Comparison of ENCODE assay signal across 1 cellular context in the genomic region with DNA sequence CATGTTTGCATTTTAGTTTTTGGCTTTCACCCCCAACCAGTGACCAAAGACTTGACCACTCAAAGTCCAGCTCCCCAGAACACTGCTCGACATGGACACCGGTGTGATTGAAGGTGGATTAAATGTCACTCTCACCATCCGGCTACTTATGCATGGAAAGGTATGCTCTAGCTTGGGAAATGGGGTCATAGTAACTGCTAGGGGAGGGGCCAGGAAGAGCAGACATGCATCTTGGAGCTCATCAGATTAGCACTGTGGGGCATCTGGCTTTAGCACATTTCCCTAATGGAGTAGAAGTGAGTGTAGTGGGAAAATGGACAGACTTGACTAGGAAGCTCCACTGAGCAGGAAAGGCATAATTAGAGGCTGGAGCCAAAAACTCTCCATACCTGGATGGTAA.
TF ChIP-seq lines count a peak whose summit lies in the region.

No MANE protein-coding gene starts in this region.

TF ChIP-seq in endothelial cell of umbilical vein, 7 proteins besides CTCF, POLR2A, EP300 and RAD21:
- TF ChIP-seq JUN (IDR thresholded peaks at IDR 0.05; ENCODE audit: borderline replicate concordance, insufficient read depth, insufficient read length, low read depth) (no peak), MYC (IDR thresholded peaks at IDR 0.05; ENCODE audit: low read depth, low read length) (no peak), EZH2 (IDR thresholded peaks at IDR 0.05; ENCODE audit: borderline replicate concordance, low read depth, low read length, severe bottlenecking) (no peak), FOS (IDR thresholded peaks at IDR 0.05; ENCODE audit: borderline replicate concordance, insufficient read depth, low read length) (no peak), POLR2AphosphoS5 (IDR thresholded peaks at IDR 0.05; ENCODE audit: insufficient read depth, low read depth, low read length) (no peak), MAX (IDR thresholded peaks at IDR 0.05; ENCODE audit: insufficient read depth, insufficient read length) (no peak)
